Comparison of ENCODE assay signal across 9 cellular contexts in the genomic region with DNA sequence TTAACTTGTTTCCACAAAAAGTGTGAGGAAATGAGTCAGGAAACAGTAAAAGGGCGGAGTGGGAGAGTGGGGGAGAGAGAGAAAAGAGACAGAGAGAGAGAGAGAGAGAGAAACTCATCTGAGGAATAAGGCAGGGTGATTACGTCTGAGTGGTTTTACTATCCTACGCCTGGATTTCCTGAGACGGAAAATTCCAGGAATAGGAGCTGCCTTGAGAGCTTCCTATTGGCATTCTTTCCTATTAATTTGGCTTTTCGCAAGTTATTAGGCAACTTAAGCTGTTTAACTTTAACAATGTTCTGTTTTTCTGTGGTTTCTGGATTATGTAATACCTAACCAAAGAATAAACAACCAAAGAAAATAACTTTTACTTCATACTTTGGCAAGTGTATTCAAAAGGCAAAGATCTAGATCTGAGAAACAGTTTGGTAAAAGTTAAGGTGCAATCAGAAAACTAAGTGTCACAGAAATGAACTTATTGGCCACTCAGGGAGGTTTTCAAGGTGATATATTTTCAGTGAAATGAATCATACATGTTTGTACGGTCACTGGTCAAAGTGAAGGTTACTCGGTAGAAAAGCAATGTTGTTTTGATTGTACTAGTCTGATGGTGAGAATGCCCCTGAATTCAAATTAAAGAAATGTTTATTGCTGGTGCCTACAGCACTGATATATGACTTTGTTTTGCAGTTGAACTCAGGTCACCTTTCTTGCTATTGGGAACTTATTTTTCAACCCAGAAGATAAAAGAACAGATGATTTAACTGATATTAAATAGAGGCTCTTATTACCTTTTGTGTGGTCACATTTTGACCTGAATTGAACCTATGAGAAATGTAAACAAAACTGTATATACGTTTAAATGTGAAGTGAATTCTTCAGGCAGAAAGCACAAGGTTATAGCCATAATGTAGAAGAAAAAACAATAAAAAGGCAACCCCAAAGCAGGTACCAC. TPM values are rescaled to one million over a fixed set of nuclear protein-coding genes. Genes with fewer than 3 reads are reported as not detected.
DNase-seq lines count a peak whose midpoint lies in the region; ATAC-seq and TF ChIP-seq lines count a peak whose summit lies in the region.
"Had no signal": no experiment of that assay in that cellular context is flagged by ENCODE, and none has a peak within 500 bp of the region (broad histone marks: within the 10 kb centered on the region; RNA-seq: fewer than 3 reads in every experiment).

No MANE protein-coding gene starts in this region.

- no peak overlapping the region for H3K27ac ChIP-seq in CD8-positive, alpha-beta T cell (ENCODE audit: low read depth, low read length)
- H3K27ac ChIP-seq in ascending aorta (peak overlapping the region; percentile 54 to 72), subcutaneous abdominal adipose tissue (ENCODE audit: low read depth, low read length) (peak overlapping the region; percentile 58)
- H3K27ac ChIP-seq: KMS-11 had no signal

- no peak for TF ChIP-seq CTCF in CD8-positive, alpha-beta T cell (IDR thresholded peaks at IDR 0.05)
- no peak for TF ChIP-seq CTCF in ascending aorta (IDR thresholded peaks at IDR 0.05)

- POLR2A ChIA-PET in CD8-positive, alpha-beta T cell (lab: Charles Lee): interaction anchor here (0.6 to 1.7 kb wide), 2 partner anchors 8 to 40 kb away, joined by 3 to 5 read pairs; a partner anchor contains a TSS

- no peaks in the 10 kb centered on the region for H3K9me3 Mint-ChIP-seq in CD8-positive, alpha-beta T cell

- H3K36me3 ChIP-seq in CD8-positive, alpha-beta T cell (ENCODE audit: insufficient read depth, low read length): no peaks in the 10 kb centered on the region
- H3K36me3 ChIP-seq in ascending aorta (no peaks in the 10 kb centered on the region), subcutaneous abdominal adipose tissue (ENCODE audit: control insufficient read depth in 5 of 5, insufficient read depth in 5 of 5, low read length in 5 of 5) (no peaks in the 10 kb centered on the region)

- peak overlapping the region; percentile 66 for H3K27ac Mint-ChIP-seq in CD8-positive, alpha-beta T cell

- H3K4me1 Mint-ChIP-seq in CD8-positive, alpha-beta T cell (ENCODE audit: low read depth): peaks cover 17% of the 10 kb centered on the region

- CTCF ChIA-PET in CD8-positive, alpha-beta T cell (lab: Charles Lee): no interaction called here

- H3K27me3 ChIP-seq in CD8-positive, alpha-beta T cell (ENCODE audit: insufficient read depth, low read length): no peaks in the 10 kb centered on the region
- H3K27me3 ChIP-seq in ascending aorta (no peaks in the 10 kb centered on the region), subcutaneous abdominal adipose tissue (ENCODE audit: control insufficient read depth in 5 of 5, insufficient read depth in 4 of 5, low read length in 5 of 5) (no peaks in the 10 kb centered on the region)

- no peaks in the 10 kb centered on the region for H3K9me3 ChIP-seq in CD8-positive, alpha-beta T cell (ENCODE audit: low read length)
- H3K9me3 ChIP-seq in ascending aorta: no peaks in the 10 kb centered on the region
- H3K9me3 ChIP-seq in subcutaneous abdominal adipose tissue (ENCODE audit: control insufficient read depth in 5 of 5, low read length in 5 of 5): no peaks in the 10 kb centered on the region

- no peak for DNase-seq in CD8-positive, alpha-beta T cell
- DNase-seq in NCI-H146 (lab: John Stamatoyannopoulos, UW) (peak; percentile 25), ascending aorta (ENCODE audit: low spot score in 2 of 2) (no peak), kidney glomerular epithelial cell (lab: John Stamatoyannopoulos, UW) (peak; percentile 96), DMS 273 treated with DMSO at 0.1 percent for 48 hours (lab: John Stamatoyannopoulos, UW) (no peak), Ammon's horn (ENCODE audit: low spot score) (no peak)

- H3K4me3 Mint-ChIP-seq in CD8-positive, alpha-beta T cell: peak overlapping the region; percentile 51

- ATAC-seq in CD8-positive, alpha-beta T cell: no peak
- ATAC-seq in GM21529 (IDR thresholded peaks at IDR 0.05; ENCODE audit: unreplicated experiment): peak; percentile 58

- peak overlapping the region in 4 of 5 donors; percentile 4 to 48 (median 44) for H3K9ac ChIP-seq in subcutaneous abdominal adipose tissue (ENCODE audit: low read length in 5 of 5)
- H3K9ac ChIP-seq: KMS-11 had no signal

- H3K27me3 Mint-ChIP-seq in CD8-positive, alpha-beta T cell (ENCODE audit: low read depth): no peaks in the 10 kb centered on the region

- no peaks in the 10 kb centered on the region for H3K4me1 ChIP-seq in CD8-positive, alpha-beta T cell (ENCODE audit: insufficient read depth, low read length)
- H3K4me1 ChIP-seq in ascending aorta (peaks cover 7 to 9% of the 10 kb centered on the region in 2 donors), subcutaneous abdominal adipose tissue (ENCODE audit: control insufficient read depth in 5 of 5, insufficient read depth in 5 of 5, low read length in 5 of 5) (peaks cover 0 to 46% (median 33%) of the 10 kb centered on the region in 5 donors)

- no peak overlapping the region for H3K4me3 ChIP-seq in CD8-positive, alpha-beta T cell (ENCODE audit: low read depth, low read length)
- H3K4me3 ChIP-seq in ascending aorta: peak overlapping the region; percentile 20 to 40
- H3K4me3 ChIP-seq in subcutaneous abdominal adipose tissue (ENCODE audit: low read depth in 1 of 5, low read length in 5 of 5): peak overlapping the region in 4 of 5 donors; percentile 12 to 27 (median 20)

- H3K36me3 Mint-ChIP-seq in CD8-positive, alpha-beta T cell: no peaks in the 10 kb centered on the region

- intact Hi-C loops in CD8-positive, alpha-beta T cell (cut with DNase I, micrococcal nuclease): no loop called here
- intact Hi-C loops in ascending aorta (cut with DNase I): no loop called here

RNA-seq across cellular contexts. Expression of a gene that starts 39.9 kb away (rescaled TPM):
- total RNA-seq in CD8-positive, alpha-beta T cell: 1 to 10 TPM; 3.6 to 4.1 TPM
- total RNA-seq in ascending aorta: 89.8 TPM

Comparison
In these comparisons a context has a peak if more than half of its experiments do, and no peak if none do; other contexts are left out.
1. DNase-seq: peak in NCI-H146 (single experiment) and kidney glomerular epithelial cell (single experiment); none in CD8-positive, alpha-beta T cell (0 of 7), ascending aorta (0 of 2), DMS 273 treated with DMSO at 0.1 percent for 48 hours (single experiment) and Ammon's horn (single experiment).
2. RNA of a gene that starts 39.9 kb away (total RNA-seq): 89.8 TPM in ascending aorta (single experiment); 3.6 to 4.1 TPM in CD8-positive, alpha-beta T cell; every median in the first group is over 10 times any median in the second.